In genomic region chr2:120204417-120204816, GRCh38 we compare ENCODE assay signal across 18 cellular contexts.
"Had no signal": no experiment of that assay in that cellular context is flagged by ENCODE, and none has a peak within 500 bp of the region (broad histone marks: within the 10 kb centered on the region; RNA-seq: fewer than 3 reads in every experiment).

No MANE protein-coding gene starts in this region.

- H3K36me3 Mint-ChIP-seq: activated naive CD4-positive, alpha-beta T cell treated with anti-CD3 and anti-CD28 coated beads, Interleukin-2, amount 50 U/mL, for 24 hours; brain; memory B cell had no signal

- H3K9me3 ChIP-seq: suprapubic skin, transverse colon, vagina had no signal

- H3K27me3 Mint-ChIP-seq: activated naive CD4-positive, alpha-beta T cell treated with anti-CD3 and anti-CD28 coated beads, Interleukin-2, amount 50 U/mL, for 24 hours; brain; memory B cell had no signal

- H3K4me3 ChIP-seq: suprapubic skin, transverse colon, vagina had no signal

- H3K27me3 ChIP-seq: foreskin keratinocyte, suprapubic skin, transverse colon, vagina had no signal

- H3K4me1 Mint-ChIP-seq: brain, memory B cell had no signal

- H3K36me3 ChIP-seq: suprapubic skin, transverse colon, vagina had no signal

- H3K27ac ChIP-seq: foreskin keratinocyte, suprapubic skin, transverse colon, vagina had no signal

- H3K4me3 Mint-ChIP-seq: activated naive CD4-positive, alpha-beta T cell treated with anti-CD3 and anti-CD28 coated beads, Interleukin-2, amount 50 U/mL, for 24 hours; brain; memory B cell; nephron progenitor cell had no signal

- H3K27ac Mint-ChIP-seq: activated naive CD4-positive, alpha-beta T cell treated with anti-CD3 and anti-CD28 coated beads, Interleukin-2, amount 50 U/mL, for 24 hours; brain; memory B cell; nephron progenitor cell had no signal

- DNase-seq: activated CD4-positive, alpha-beta T cell treated with anti-CD3 and anti-CD28 coated beads for 1 hour; activated gamma-delta T cell treated with Interleukin-2 at 50 U/mL for 16 hours; anterior cingulate cortex; dermis blood vessel endothelial cell; effector CD8-positive, alpha-beta T cell; foreskin keratinocyte; kidney glomerular epithelial cell; nephron progenitor cell; occipital lobe; stimulated activated CD4-positive, alpha-beta T cell treated with anti-CD3 and anti-CD28 coated beads, Interleukin-4, amount 100 ng/mL, for 24 hours; stimulated activated naive CD4-positive, alpha-beta T cell treated with Interleukin-2 at 50 U/mL for 16 hours; T-helper 9 cell; transverse colon had no signal

- H3K9me3 Mint-ChIP-seq: activated naive CD4-positive, alpha-beta T cell treated with anti-CD3 and anti-CD28 coated beads, Interleukin-2, amount 50 U/mL, for 24 hours; memory B cell had no signal

- H3K4me1 ChIP-seq: foreskin keratinocyte, suprapubic skin, vagina had no signal
